ENCODE assay signal across 13 cellular contexts in genomic region chr1:9691108-9691445, GRCh38. TPM values are rescaled to one million over a fixed set of nuclear protein-coding genes. Genes with fewer than 3 reads are reported as not detected.
DNase-seq lines count a peak whose midpoint lies in the region; ATAC-seq, FAIRE-seq and TF ChIP-seq lines count a peak whose summit lies in the region.
"Had no signal": no experiment of that assay in that cellular context is flagged by ENCODE, and none has a peak within 500 bp of the region (broad histone marks: within the 10 kb centered on the region; RNA-seq: fewer than 3 reads in every experiment).

No MANE protein-coding gene starts in this region.

- H3K4me3 Mint-ChIP-seq in WTC11 = peak overlapping the region; percentile 81; the same call in 1 of the 2 replicates

- no peak overlapping the region for H3K4me3 ChIP-seq in right atrium auricular region
- H3K4me3 ChIP-seq in WERI-Rb-1 (ENCODE audit: low read depth, low read length) = no peak overlapping the region

- no peaks in the 10 kb centered on the region for H3K27me3 ChIP-seq in right atrium auricular region
- peaks cover 6% of the 10 kb centered on the region for H3K27me3 ChIP-seq in WERI-Rb-1 (ENCODE audit: insufficient read depth, low read depth, severe bottlenecking)
- H3K27me3 ChIP-seq: heart right ventricle had no signal

- no peak for TF ChIP-seq CTCF in WTC11 (IDR thresholded peaks at IDR 0.05)
- TF ChIP-seq CTCF in right atrium auricular region (IDR thresholded peaks at IDR 0.05) = no peak
- no peak for TF ChIP-seq CTCF in WERI-Rb-1 (IDR thresholded peaks at IDR 0.05; ENCODE audit: low read depth, low read length)

- H3K36me3 Mint-ChIP-seq in WTC11 = no peaks in the 10 kb centered on the region

- H3K9me3 Mint-ChIP-seq in WTC11 = no peaks in the 10 kb centered on the region

- H3K27ac ChIP-seq in right atrium auricular region (no peak overlapping the region), WERI-Rb-1 (no peak overlapping the region)

- peaks cover 33% of the 10 kb centered on the region for H3K4me1 Mint-ChIP-seq in WTC11

- peaks cover 0 to 39% of the 10 kb centered on the region in 2 donors for H3K4me1 ChIP-seq in right atrium auricular region

- H3K36me3 ChIP-seq in right atrium auricular region (no peaks in the 10 kb centered on the region), WERI-Rb-1 (no peaks in the 10 kb centered on the region; the same call in 1 of the 2 replicates)
- H3K36me3 ChIP-seq: transverse colon had no signal

- no peak overlapping the region for H3K27ac Mint-ChIP-seq in WTC11

- ATAC-seq in WTC11 (no peak), GM18520 (IDR thresholded peaks at IDR 0.05; ENCODE audit: unreplicated experiment) (no peak)
- ATAC-seq: heart right ventricle had no signal

- H3K9me3 ChIP-seq in right atrium auricular region (no peaks in the 10 kb centered on the region), WERI-Rb-1 (ENCODE audit: severe bottlenecking) (no peaks in the 10 kb centered on the region)
- H3K9me3 ChIP-seq: Caco-2, heart right ventricle, transverse colon had no signal

- CTCF ChIA-PET in WTC11 (lab: Charles Lee) = interaction anchor here (0.8 to 14.9 kb wide), 7 partner anchors 9 to 75 kb away, joined by 3 to 163 read pairs (median 4); no protein-coding TSS in a partner anchor

- no peak for FAIRE-seq in urothelium cell line (lab: Jason Lieb, UNC)

- peak; percentile 9 to 30 (median 22) for DNase-seq in stimulated activated naive CD4-positive, alpha-beta T cell (lab: John Stamatoyannopoulos, UW)
- no peak for DNase-seq in stimulated activated naive CD4-positive, alpha-beta T cell treated with Interleukin-2 at 50 U/mL for 16 hours (lab: John Stamatoyannopoulos, UW)
- DNase-seq in WTC11 (ENCODE audit: low spot score) = no peak
- peak; percentile 89 for DNase-seq in foreskin melanocyte
- DNase-seq in urothelium cell line (ENCODE audit: low spot score) = peak; percentile 63
- DNase-seq in right atrium auricular region (ENCODE audit: low spot score) = no peak
- no peak for DNase-seq in WERI-Rb-1
- DNase-seq: Caco-2, cerebellar nuclear complex, heart right ventricle, NCI-H1105 treated with DMSO at 0.1 percent for 48 hours, transverse colon had no signal

- H3K27me3 Mint-ChIP-seq in WTC11 (ENCODE audit: low read depth) = peaks cover 40% of the 10 kb centered on the region

- POLR2A ChIA-PET in WTC11 (lab: Charles Lee) = no interaction called here

TF ChIP-seq in WTC11, 78 proteins besides CTCF, POLR2A, EP300 and RAD21:
- TF ChIP-seq NR3C1 (CRISPR knock-in tag; conservative IDR thresholded peaks at IDR 0.05; ENCODE audit: low read depth) (no peak), CREB1 (CRISPR knock-in tag; IDR thresholded peaks at IDR 0.05) (no peak), ZNF416 (CRISPR knock-in tag; IDR thresholded peaks at IDR 0.05) (no peak)

RNA-seq across cellular contexts. Expression of gene PIK3CD, which starts 39.5 kb away (rescaled TPM):
- total RNA-seq in WTC11 (2021) (17.9 to 23.1 TPM (median 20.2 TPM) in 3 replicates), right atrium auricular region (1 to 10 TPM; 4.7 to 7.4 TPM)

Comparison
In these comparisons a context has a peak if more than half of its experiments do, and no peak if none do; other contexts are left out.
1. DNase-seq: peak in stimulated activated naive CD4-positive, alpha-beta T cell (6 of 6), foreskin melanocyte (single experiment) and urothelium cell line (single experiment); none in stimulated activated naive CD4-positive, alpha-beta T cell treated with Interleukin-2 at 50 U/mL for 16 hours (single experiment), WTC11 (single experiment), right atrium auricular region (single experiment) and WERI-Rb-1 (single experiment).